In genomic region chr11:77752518-77752917, GRCh38 we compare ENCODE assay signal across 17 cellular contexts.
DNase-seq lines count a peak whose midpoint lies in the region; ATAC-seq and TF ChIP-seq lines count a peak whose summit lies in the region.
"Had no signal": no experiment of that assay in that cellular context is flagged by ENCODE, and none has a peak within 500 bp of the region (broad histone marks: within the 10 kb centered on the region; RNA-seq: fewer than 3 reads in every experiment).

No MANE protein-coding gene starts in this region.

- peaks cover 12% of the 10 kb centered on the region; the same call in 1 of the 2 replicates for H4K20me1 ChIP-seq in SK-N-SH (ENCODE audit: insufficient read depth)

- H3K4me3 ChIP-seq in HUES6 (ENCODE audit: low read depth, low read length) (peak overlapping the region; percentile 32), right cardiac atrium (ENCODE audit: low read length) (no peak overlapping the region), SK-N-SH (ENCODE audit: low read depth in 2 of 2, low read length in 1 of 2) (no peak overlapping the region)
- H3K4me3 ChIP-seq: PC-9 had no signal

- H3K9me3 ChIP-seq in HUES6 (ENCODE audit: control insufficient read depth, insufficient read depth, low read depth, low read length) (no peaks in the 10 kb centered on the region), right cardiac atrium (ENCODE audit: control insufficient read depth, low read length) (no peaks in the 10 kb centered on the region), SK-N-SH (no peaks in the 10 kb centered on the region)

- no peaks in the 10 kb centered on the region for H3K9me3 Mint-ChIP-seq in nephron progenitor cell
- no peaks in the 10 kb centered on the region for H3K9me3 Mint-ChIP-seq in activated naive CD4-positive, alpha-beta T cell treated with anti-CD3 and anti-CD28 coated beads, Interleukin-2, amount 10 ng/mL, durations not matched to agents 7 days and 5 days

- no peak for TF ChIP-seq RAD21 in SK-N-SH (IDR thresholded peaks at IDR 0.05; ENCODE audit: low read length)

- H3K36me3 Mint-ChIP-seq in nephron progenitor cell (ENCODE audit: low read depth): peaks cover 56% of the 10 kb centered on the region
- H3K36me3 Mint-ChIP-seq in activated naive CD4-positive, alpha-beta T cell treated with anti-CD3 and anti-CD28 coated beads, Interleukin-2, amount 10 ng/mL, durations not matched to agents 7 days and 5 days: peaks cover 24% of the 10 kb centered on the region

- H3K27ac ChIP-seq in HUES6 (ENCODE audit: low read depth, low read length) (peak overlapping the region; percentile 85), right cardiac atrium (ENCODE audit: low read length) (peak overlapping the region; percentile 57), SK-N-SH (ENCODE audit: low read depth in 2 of 2, low read length in 1 of 2) (no peak overlapping the region)
- H3K27ac ChIP-seq: PC-9, WERI-Rb-1 had no signal

- no peak overlapping the region for H3K4me3 Mint-ChIP-seq in nephron progenitor cell
- H3K4me3 Mint-ChIP-seq in activated naive CD4-positive, alpha-beta T cell treated with anti-CD3 and anti-CD28 coated beads, Interleukin-2, amount 10 ng/mL, durations not matched to agents 7 days and 5 days: no peak overlapping the region

- H3K9me2 ChIP-seq in SK-N-SH: no peaks in the 10 kb centered on the region

- H3K27me3 Mint-ChIP-seq in nephron progenitor cell (ENCODE audit: low read depth, poor library complexity): no peaks in the 10 kb centered on the region
- no peaks in the 10 kb centered on the region for H3K27me3 Mint-ChIP-seq in activated naive CD4-positive, alpha-beta T cell treated with anti-CD3 and anti-CD28 coated beads, Interleukin-2, amount 10 ng/mL, durations not matched to agents 7 days and 5 days

- H3K4me2 ChIP-seq in SK-N-SH: no peak overlapping the region
- H3K4me2 ChIP-seq: PC-9 had no signal

- TF ChIP-seq EP300 in SK-N-SH (IDR thresholded peaks at IDR 0.05; ENCODE audit: borderline replicate concordance in 1 of 2, low read depth in 1 of 2, low read length in 1 of 2): no peak

- H3K9ac ChIP-seq in HUES6 (ENCODE audit: low read length) (peak overlapping the region; percentile 55), SK-N-SH (no peak overlapping the region)

- H2AFZ ChIP-seq in SK-N-SH (ENCODE audit: low read depth): no peak overlapping the region
- H2AFZ ChIP-seq: PC-9 had no signal

- POLR2A ChIA-PET in SK-N-SH (lab: Yijun Ruan, JAX): no interaction called here

- TF ChIP-seq CTCF in nephron progenitor cell (IDR thresholded peaks at IDR 0.05): no peak
- no peak for TF ChIP-seq CTCF in SK-N-SH (IDR thresholded peaks at IDR 0.05)

- H3K27ac Mint-ChIP-seq in nephron progenitor cell: peak overlapping the region; percentile 52
- H3K27ac Mint-ChIP-seq in activated naive CD4-positive, alpha-beta T cell treated with anti-CD3 and anti-CD28 coated beads, Interleukin-2, amount 10 ng/mL, durations not matched to agents 7 days and 5 days: no peak overlapping the region

- H3K36me3 ChIP-seq in HUES6 (ENCODE audit: control insufficient read depth, insufficient read depth, low read length) (peaks cover 12% of the 10 kb centered on the region), SK-N-SH (replicated peaks in 1 of 2; ENCODE audit: control insufficient read depth in 1 of 2, insufficient read depth in 2 of 2, low read length in 1 of 2) (peaks cover 0 to 15% of the 10 kb centered on the region in 2 experiments)

- DNase-seq in astrocyte of the hippocampus (ENCODE audit: low read depth, low spot score) (peak; percentile 53), right cardiac atrium (peak in 1 of 3 donors; percentile 66), nephron progenitor cell (no peak), SK-N-SH (no peak), NCI-H446 (lab: John Stamatoyannopoulos, UW) (no peak), AG08396 (ENCODE audit: low spot score) (no peak)
- DNase-seq in activated naive CD4-positive, alpha-beta T cell treated with anti-CD3 and anti-CD28 coated beads, Interleukin-2, amount 10 ng/mL, durations not matched to agents 7 days and 5 days: no peak
- DNase-seq: activated effector memory CD4-positive, alpha-beta T cell treated with Interleukin-2 at 50 U/mL for 16 hours; DMS153; KG1; NCI-H1436 treated with DMSO at 0.1 percent for 48 hours; NCI-H524; PC-9; posterior cingulate gyrus; WERI-Rb-1 had no signal

- H3K4me1 ChIP-seq in HUES6 (ENCODE audit: control insufficient read depth, insufficient read depth, low read length) (peaks cover 53% of the 10 kb centered on the region), right cardiac atrium (ENCODE audit: control insufficient read depth, insufficient read depth, low read length) (peaks cover 3% of the 10 kb centered on the region), SK-N-SH (ENCODE audit: control insufficient read depth in 1 of 2, insufficient read depth in 2 of 2, low read depth in 1 of 2, low read length in 1 of 2) (peaks cover 0 to 3% of the 10 kb centered on the region in 2 experiments; a peak in 1 of 4 replicates)

- H3F3A ChIP-seq in SK-N-SH (replicated peaks; ENCODE audit: insufficient read depth): no peaks in the 10 kb centered on the region

- H3K27me3 ChIP-seq in HUES6 (ENCODE audit: control insufficient read depth, insufficient read depth, low read length) (no peaks in the 10 kb centered on the region), right cardiac atrium (ENCODE audit: control insufficient read depth, insufficient read depth) (no peaks in the 10 kb centered on the region), SK-N-SH (ENCODE audit: insufficient read depth) (no peaks in the 10 kb centered on the region)

- H3K79me2 ChIP-seq in SK-N-SH (ENCODE audit: insufficient read depth): peaks cover 62% of the 10 kb centered on the region

- ATAC-seq in right cardiac atrium: peak; percentile 75 to 93
- ATAC-seq: HCT116 had no signal

- H3K4me1 Mint-ChIP-seq in nephron progenitor cell: peaks cover 20% of the 10 kb centered on the region
- H3K4me1 Mint-ChIP-seq in activated naive CD4-positive, alpha-beta T cell treated with anti-CD3 and anti-CD28 coated beads, Interleukin-2, amount 10 ng/mL, durations not matched to agents 7 days and 5 days: no peaks in the 10 kb centered on the region

- intact Hi-C loops in right cardiac atrium (cut with DNase I): no loop called here

- WGBS in right cardiac atrium: 34% methylated on average over 3 of the region's 3 CpGs
- 93% methylated on average over 3 of the region's 3 CpGs for WGBS in SK-N-SH (ENCODE audit: low lambda C conversion rate)

- CTCF ChIA-PET in SK-N-SH (lab: Yijun Ruan, JAX): interaction anchor here (0.8 to 1.2 kb wide), 2 partner anchors 14 to 294 kb away, joined by 3 to 5 read pairs; no protein-coding TSS in a partner anchor
- CTCF ChIA-PET in activated naive CD4-positive, alpha-beta T cell treated with anti-CD3 and anti-CD28 coated beads, Interleukin-2, amount 10 ng/mL, durations not matched to agents 7 days and 5 days (lab: Charles Lee): no interaction called here

TF ChIP-seq in SK-N-SH, 30 proteins besides CTCF, POLR2A, EP300 and RAD21:
- no peak for TF ChIP-seq RFX5 (IDR thresholded peaks at IDR 0.05; ENCODE audit: low read length)
- TF ChIP-seq NRF1 (IDR thresholded peaks at IDR 0.05; ENCODE audit: low read depth, low read length): no peak
- no peak for TF ChIP-seq TEAD4 (IDR thresholded peaks at IDR 0.05; ENCODE audit: borderline replicate concordance, insufficient read depth)
- TF ChIP-seq SMC3 (IDR thresholded peaks at IDR 0.05; ENCODE audit: low read depth, low read length): no peak
- no peak for TF ChIP-seq PBX3 (IDR thresholded peaks at IDR 0.05)
- TF ChIP-seq RXRA (IDR thresholded peaks at IDR 0.05; ENCODE audit: borderline replicate concordance, low read depth): no peak
- no peak for TF ChIP-seq TAF1 (IDR thresholded peaks at IDR 0.05; ENCODE audit: borderline replicate concordance, low read depth, low read length)
- TF ChIP-seq FOXM1 (IDR thresholded peaks at IDR 0.05; ENCODE audit: low read depth): no peak
- no peak for TF ChIP-seq MXI1 (IDR thresholded peaks at IDR 0.05; ENCODE audit: low read depth, low read length)
- TF ChIP-seq USF2 (IDR thresholded peaks at IDR 0.05; ENCODE audit: borderline replicate concordance, low read depth, low read length): no peak
- no peak for TF ChIP-seq JUND (IDR thresholded peaks at IDR 0.05)
- no peak for TF ChIP-seq FOXJ3 (CRISPR knock-in tag; IDR thresholded peaks at IDR 0.05)
- no peak for TF ChIP-seq MEF2A (IDR thresholded peaks at IDR 0.05; ENCODE audit: borderline replicate concordance, low read depth)
- no peak for TF ChIP-seq TCF12 (IDR thresholded peaks at IDR 0.05)
- TF ChIP-seq ELF1 (IDR thresholded peaks at IDR 0.05): no peak

Comparison
In these comparisons a context has a peak if more than half of its experiments do, and no peak if none do; other contexts are left out.
1. H3K27ac ChIP-seq: peak in HUES6 (single experiment) and right cardiac atrium (single experiment); none in SK-N-SH (0 of 2).